ENCODE assay signal across 10 cellular contexts in genomic region chr6:160695026-160695425, GRCh38. TPM values are rescaled to one million over a fixed set of nuclear protein-coding genes. Genes with fewer than 3 reads are reported as not detected.
"Had no signal": no experiment of that assay in that cellular context is flagged by ENCODE, and none has a peak within 500 bp of the region (broad histone marks: within the 10 kb centered on the region; RNA-seq: fewer than 3 reads in every experiment).

No MANE protein-coding gene starts in this region.

RNA-seq across cellular contexts. Expression of gene PLG, which starts 7.0 kb away (rescaled TPM):
- total RNA-seq: heart right ventricle, lower leg skin, subcutaneous adipose tissue, upper lobe of right lung, vagina had no signal

RNA-seq across cellular contexts. Expression of gene LPA, which starts 31.0 kb away (rescaled TPM):
- total RNA-seq: gastrocnemius medialis; heart right ventricle; lower leg skin; naive thymus-derived CD8-positive, alpha-beta T cell; osteoblast; skeletal muscle tissue; spleen; subcutaneous adipose tissue; upper lobe of right lung had no signal
